In genomic region chr4:4609622-4610334, GRCh38 we compare ENCODE assay signal across 16 cellular contexts.
A peak's percentile ranks its signal among the peaks of the same experiment; 100 is the strongest.
DNase-seq lines count a peak whose midpoint lies in the region; ATAC-seq and TF ChIP-seq lines count a peak whose summit lies in the region.
"Had no signal": no experiment of that assay in that cellular context is flagged by ENCODE, and none has a peak within 500 bp of the region (broad histone marks: within the 10 kb centered on the region; RNA-seq: fewer than 3 reads in every experiment).

No MANE protein-coding gene starts in this region.

- H3K27ac ChIP-seq in coronary artery (no peak overlapping the region), WERI-Rb-1 (no peak overlapping the region)
- H3K27ac ChIP-seq: C4-2B had no signal

- peaks cover 14% of the 10 kb centered on the region for H3K27me3 Mint-ChIP-seq in nephron progenitor cell (ENCODE audit: low read depth, poor library complexity)
- H3K27me3 Mint-ChIP-seq: CD4-positive, alpha-beta T cell had no signal

- no peaks in the 10 kb centered on the region for H3K36me3 ChIP-seq in WERI-Rb-1

- ATAC-seq in HG03135 (IDR thresholded peaks at IDR 0.05; ENCODE audit: unreplicated experiment) (no peak), GM19467 (IDR thresholded peaks at IDR 0.05; ENCODE audit: unreplicated experiment) (no peak)
- ATAC-seq: GM23338 had no signal

- H3K4me3 Mint-ChIP-seq in nephron progenitor cell: no peak overlapping the region
- H3K4me3 Mint-ChIP-seq: CD4-positive, alpha-beta T cell; GM23338; HFFc6 had no signal

- peaks cover 58% of the 10 kb centered on the region for H3K4me1 Mint-ChIP-seq in nephron progenitor cell

- peaks cover 4% of the 10 kb centered on the region for H3K9me3 ChIP-seq in WERI-Rb-1 (ENCODE audit: severe bottlenecking)

- peaks cover 23% of the 10 kb centered on the region for H3K36me3 Mint-ChIP-seq in nephron progenitor cell (ENCODE audit: low read depth)

- DNase-seq in COLO668 (lab: John Stamatoyannopoulos, UW; ENCODE audit: unreplicated experiment) (peak; percentile 11), coronary artery (ENCODE audit: low spot score) (peak; percentile 38), nephron progenitor cell (no peak), WERI-Rb-1 (no peak)
- DNase-seq: AML-193; CD4-positive, alpha-beta T cell; DMS153; DMS79; GDM1; HCEC 1CT; HFFc6 had no signal

- no peak for TF ChIP-seq RAD21 in Ishikawa (IDR thresholded peaks at IDR 0.05; ENCODE audit: low read depth)

- TF ChIP-seq EP300 in Ishikawa (IDR thresholded peaks at IDR 0.05; ENCODE audit: borderline replicate concordance): peak; percentile 88

- peak overlapping the region; percentile 92 for H3K27ac Mint-ChIP-seq in nephron progenitor cell
- H3K27ac Mint-ChIP-seq: CD4-positive, alpha-beta T cell; GM23338; HFFc6 had no signal

- H3K4me3 ChIP-seq in coronary artery (no peak overlapping the region), WERI-Rb-1 (ENCODE audit: low read depth, low read length) (no peak overlapping the region)
- H3K4me3 ChIP-seq: GM23338 had no signal

- no peak for TF ChIP-seq CTCF in coronary artery (IDR thresholded peaks at IDR 0.05)
- no peak for TF ChIP-seq CTCF in nephron progenitor cell (IDR thresholded peaks at IDR 0.05)
- no peak for TF ChIP-seq CTCF in WERI-Rb-1 (IDR thresholded peaks at IDR 0.05; ENCODE audit: low read depth, low read length)

- H3K27me3 ChIP-seq in WERI-Rb-1 (ENCODE audit: insufficient read depth, low read depth, severe bottlenecking): no peaks in the 10 kb centered on the region

- no peaks in the 10 kb centered on the region for H3K9me3 Mint-ChIP-seq in nephron progenitor cell
- H3K9me3 Mint-ChIP-seq: CD4-positive, alpha-beta T cell; GM23338; HFFc6 had no signal

TF ChIP-seq in Ishikawa, 13 proteins besides CTCF, POLR2A, EP300 and RAD21:
- TF ChIP-seq TCF12 (IDR thresholded peaks at IDR 0.05; ENCODE audit: low read depth) (peak; percentile 93), NFIC (IDR thresholded peaks at IDR 0.05) (peak; percentile 27; the same call in 1 of the 2 replicates), TAF1 (IDR thresholded peaks at IDR 0.05; ENCODE audit: low read depth) (no peak), CEBPB (IDR thresholded peaks at IDR 0.05) (peak; percentile 39), TEAD4 (IDR thresholded peaks at IDR 0.05) (0 out of 2 replicates have a peak, but pooled peaks have one; percentile 25), CREB1 (IDR thresholded peaks at IDR 0.05; ENCODE audit: low read depth) (no peak), YY1 (IDR thresholded peaks at IDR 0.05; ENCODE audit: low read depth) (no peak), REST (IDR thresholded peaks at IDR 0.05; ENCODE audit: low read depth) (no peak), ZBTB7A (IDR thresholded peaks at IDR 0.05; ENCODE audit: low read depth) (no peak), MAX (IDR thresholded peaks at IDR 0.05) (peak; percentile 43; the same call in 1 of the 2 replicates), EGR1 (IDR thresholded peaks at IDR 0.05) (no peak), FOXM1 (IDR thresholded peaks at IDR 0.05; ENCODE audit: borderline replicate concordance, low read depth) (peak; percentile 72)
- TF ChIP-seq, protein P1, sequence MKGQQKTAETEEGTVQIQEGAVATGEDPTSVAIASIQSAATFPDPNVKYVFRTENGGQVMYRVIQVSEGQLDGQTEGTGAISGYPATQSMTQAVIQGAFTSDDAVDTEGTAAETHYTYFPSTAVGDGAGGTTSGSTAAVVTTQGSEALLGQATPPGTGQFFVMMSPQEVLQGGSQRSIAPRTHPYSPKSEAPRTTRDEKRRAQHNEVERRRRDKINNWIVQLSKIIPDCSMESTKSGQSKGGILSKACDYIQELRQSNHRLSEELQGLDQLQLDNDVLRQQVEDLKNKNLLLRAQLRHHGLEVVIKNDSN (IDR thresholded peaks at IDR 0.05): no peak

Comparison
In these comparisons a context has a peak if more than half of its experiments do, and no peak if none do; other contexts are left out.
1. DNase-seq: peak in COLO668 (single experiment) and coronary artery (single experiment); none in nephron progenitor cell (single experiment) and WERI-Rb-1 (single experiment).